18 cellular contexts compared by ENCODE assay signal in genomic region chr20:36538026-36538764, GRCh38. TPM values are rescaled to one million over a fixed set of nuclear protein-coding genes. Genes with fewer than 3 reads are reported as not detected.
DNase-seq lines count a peak whose midpoint lies in the region; ATAC-seq, FAIRE-seq and TF ChIP-seq lines count a peak whose summit lies in the region.
"Had no signal": no experiment of that assay in that cellular context is flagged by ENCODE, and none has a peak within 500 bp of the region (broad histone marks: within the 10 kb centered on the region; RNA-seq: fewer than 3 reads in every experiment).

No MANE protein-coding gene starts in this region.

- DNase-seq in adipocyte (ENCODE audit: low read depth) (peak; percentile 70), coronary artery (ENCODE audit: low spot score) (no peak), lung microvascular endothelial cell (ENCODE audit: low read depth in 2 of 2) (peak; percentile 32 to 76), stromal cell of bone marrow (ENCODE audit: low read depth) (peak; percentile 69), small intestine (no peak), HT-29 (ENCODE audit: low spot score) (no peak)
- DNase-seq in activated T-helper 2 cell treated with anti-CD3 and anti-CD28 coated beads, Interferon-gamma antibody, Interleukin-2, Interleukin-4, amounts not matched to agents 10 μg/mL and 5 μg/mL and 100 μg/mL, durations not matched to agents 14 hours and 24 hours and 36 hours (ENCODE audit: low spot score), result no peak
- DNase-seq: activated CD4-positive, alpha-beta T cell treated with anti-CD3 and anti-CD28 coated beads for 1 hour; activated naive CD4-positive, alpha-beta T cell treated with anti-CD3 and anti-CD28 coated beads, Interleukin-2, amount 10 ng/mL, durations not matched to agents 7 days and 5 days; NCI-H1048; SHP77 treated with DMSO at 0.1 percent for 48 hours had no signal

- WGBS in small intestine, 3 donors, result 82 to 90% (median 87%) methylated on average over 12 of the region's 12 CpGs

- H3K27ac ChIP-seq in coronary artery, result peak overlapping the region; percentile 84 to 99
- peak overlapping the region in 1 of 2 donors; percentile 16 for H3K27ac ChIP-seq in small intestine (ENCODE audit: low read depth in 1 of 2, low read length in 1 of 2)
- H3K27ac ChIP-seq: cardiac muscle cell, parathyroid adenoma had no signal

- H3K4me1 ChIP-seq in adipocyte (ENCODE audit: control insufficient read depth, insufficient read depth, low read length), result peaks cover 33% of the 10 kb centered on the region
- H3K4me1 ChIP-seq in small intestine (ENCODE audit: control insufficient read depth in 2 of 2, insufficient read depth in 1 of 2, low read depth in 1 of 2, low read length in 1 of 2), result peaks cover 0 to 3% of the 10 kb centered on the region in 2 donors

- H3K9me3 ChIP-seq in adipocyte (ENCODE audit: control insufficient read depth, low read length) (no peaks in the 10 kb centered on the region), small intestine (ENCODE audit: control insufficient read depth, low read depth) (no peaks in the 10 kb centered on the region)

- no peak for ATAC-seq in GM21423 (IDR thresholded peaks at IDR 0.05; ENCODE audit: unreplicated experiment)
- ATAC-seq: HCT116 had no signal

- H3K4me3 ChIP-seq in adipocyte (ENCODE audit: low read length), result no peak overlapping the region
- no peak overlapping the region for H3K4me3 ChIP-seq in coronary artery
- H3K4me3 ChIP-seq in small intestine (ENCODE audit: low read depth in 1 of 2, low read length in 2 of 2), result no peak overlapping the region
- H3K4me3 ChIP-seq: cardiac muscle cell had no signal

- no peaks in the 10 kb centered on the region for H3K36me3 Mint-ChIP-seq in activated T-helper 2 cell treated with anti-CD3 and anti-CD28 coated beads, Interferon-gamma antibody, Interleukin-2, Interleukin-4, amounts not matched to agents 10 μg/mL and 5 μg/mL and 100 μg/mL, durations not matched to agents 14 hours and 24 hours and 36 hours (ENCODE audit: low read depth)
- H3K36me3 Mint-ChIP-seq: activated naive CD4-positive, alpha-beta T cell treated with anti-CD3 and anti-CD28 coated beads, Interleukin-2, amount 10 ng/mL, durations not matched to agents 7 days and 5 days had no signal

- no peak for FAIRE-seq in small intestine (lab: Jason Lieb, UNC)
- FAIRE-seq: D721Med, endometrium had no signal

- H3K36me3 ChIP-seq in adipocyte (ENCODE audit: control insufficient read depth, insufficient read depth, low read length, severe bottlenecking) (no peaks in the 10 kb centered on the region), small intestine (ENCODE audit: control insufficient read depth in 2 of 2, insufficient read depth in 2 of 2, low read length in 2 of 2) (no peaks in the 10 kb centered on the region)
- H3K36me3 ChIP-seq: cardiac muscle cell had no signal

- H3K4me1 Mint-ChIP-seq in activated T-helper 2 cell treated with anti-CD3 and anti-CD28 coated beads, Interferon-gamma antibody, Interleukin-2, Interleukin-4, amounts not matched to agents 10 μg/mL and 5 μg/mL and 100 μg/mL, durations not matched to agents 14 hours and 24 hours and 36 hours (ENCODE audit: low read depth), result no peaks in the 10 kb centered on the region
- H3K4me1 Mint-ChIP-seq: activated naive CD4-positive, alpha-beta T cell treated with anti-CD3 and anti-CD28 coated beads, Interleukin-2, amount 10 ng/mL, durations not matched to agents 7 days and 5 days had no signal

- no peak for TF ChIP-seq CTCF in coronary artery (IDR thresholded peaks at IDR 0.05)

- H3K9me3 Mint-ChIP-seq in activated T-helper 2 cell treated with anti-CD3 and anti-CD28 coated beads, Interferon-gamma antibody, Interleukin-2, Interleukin-4, amounts not matched to agents 10 μg/mL and 5 μg/mL and 100 μg/mL, durations not matched to agents 14 hours and 24 hours and 36 hours, result no peaks in the 10 kb centered on the region
- H3K9me3 Mint-ChIP-seq: activated naive CD4-positive, alpha-beta T cell treated with anti-CD3 and anti-CD28 coated beads, Interleukin-2, amount 10 ng/mL, durations not matched to agents 7 days and 5 days; T-helper 2 cell treated with Interferon-gamma antibody and Interleukin-4, amounts not matched to agents 5 μg/mL and 100 μg/mL, for 36 hours had no signal

- H3K27me3 Mint-ChIP-seq in activated T-helper 2 cell treated with anti-CD3 and anti-CD28 coated beads, Interferon-gamma antibody, Interleukin-2, Interleukin-4, amounts not matched to agents 10 μg/mL and 5 μg/mL and 100 μg/mL, durations not matched to agents 14 hours and 24 hours and 36 hours (ENCODE audit: low read depth), result no peaks in the 10 kb centered on the region

- intact Hi-C loops in activated T-helper 2 cell treated with anti-CD3 and anti-CD28 coated beads, Interferon-gamma antibody, Interleukin-2, Interleukin-4, amounts not matched to agents 10 μg/mL and 5 μg/mL and 100 μg/mL, durations not matched to agents 14 hours and 24 hours and 36 hours (cut with micrococcal nuclease), result no loop called here

- H3K4me3 Mint-ChIP-seq in activated T-helper 2 cell treated with anti-CD3 and anti-CD28 coated beads, Interferon-gamma antibody, Interleukin-2, Interleukin-4, amounts not matched to agents 10 μg/mL and 5 μg/mL and 100 μg/mL, durations not matched to agents 14 hours and 24 hours and 36 hours (ENCODE audit: low read depth), result no peak overlapping the region
- H3K4me3 Mint-ChIP-seq: activated naive CD4-positive, alpha-beta T cell treated with anti-CD3 and anti-CD28 coated beads, Interleukin-2, amount 10 ng/mL, durations not matched to agents 7 days and 5 days; T-helper 2 cell treated with Interferon-gamma antibody and Interleukin-4, amounts not matched to agents 5 μg/mL and 100 μg/mL, for 36 hours had no signal

- H3K27ac Mint-ChIP-seq in activated T-helper 2 cell treated with anti-CD3 and anti-CD28 coated beads, Interferon-gamma antibody, Interleukin-2, Interleukin-4, amounts not matched to agents 10 μg/mL and 5 μg/mL and 100 μg/mL, durations not matched to agents 14 hours and 24 hours and 36 hours, result no peak overlapping the region
- H3K27ac Mint-ChIP-seq: T-helper 2 cell treated with Interferon-gamma antibody and Interleukin-4, amounts not matched to agents 5 μg/mL and 100 μg/mL, for 36 hours had no signal

- no peaks in the 10 kb centered on the region for H3K27me3 ChIP-seq in adipocyte (replicated peaks; ENCODE audit: control insufficient read depth, insufficient read depth, low read length)
- H3K27me3 ChIP-seq in small intestine (ENCODE audit: control insufficient read depth in 2 of 2, insufficient read depth in 2 of 2, low read length in 2 of 2), result no peaks in the 10 kb centered on the region
- H3K27me3 ChIP-seq: cardiac muscle cell had no signal

- peak overlapping the region; percentile 37 for H3K9ac ChIP-seq in adipocyte (ENCODE audit: low read length)
- H3K9ac ChIP-seq: parathyroid adenoma had no signal

RNA-seq across cellular contexts. Expression of gene MYL9, which starts 3.1 kb away (rescaled TPM):
- total RNA-seq in lung microvascular endothelial cell, result 0.60 and 1.1 TPM in 2 replicates
- 4.0 and 4.2 TPM in 2 replicates for total RNA-seq in activated T-helper 2 cell treated with anti-CD3 and anti-CD28 coated beads, Interferon-gamma antibody, Interleukin-2, Interleukin-4, amounts not matched to agents 10 μg/mL and 5 μg/mL and 100 μg/mL, durations not matched to agents 14 hours and 24 hours and 36 hours
- polyA plus RNA-seq in small intestine, result 10 to 100 TPM in 2 of 3 donors, 1 to 10 TPM in 1; 7.4 to 91.2 (median 34.6) TPM
- 0.76 TPM in 1 of 2 replicates, not detected in the other for total RNA-seq in HT-29 (2014; rRNA removed; shearing (Covaris generic))

RNA-seq across cellular contexts. Expression of gene TGIF2, which starts 35.2 kb away (rescaled TPM):
- total RNA-seq in lung microvascular endothelial cell, result 15.5 and 22.0 TPM in 2 replicates
- 44.3 and 50.6 TPM in 2 replicates for total RNA-seq in activated T-helper 2 cell treated with anti-CD3 and anti-CD28 coated beads, Interferon-gamma antibody, Interleukin-2, Interleukin-4, amounts not matched to agents 10 μg/mL and 5 μg/mL and 100 μg/mL, durations not matched to agents 14 hours and 24 hours and 36 hours
- polyA plus RNA-seq in small intestine, result 1 to 10 TPM in 2 of 3 donors, under 1 TPM in 1; 0.45 to 8.1 (median 3.0) TPM
- 12.8 and 12.9 TPM in 2 replicates for total RNA-seq in HT-29 (2014; rRNA removed; shearing (Covaris generic))

Comparison
In these comparisons a context has a peak if more than half of its experiments do, and no peak if none do; other contexts are left out.
1. DNase-seq: peak in adipocyte (single experiment), lung microvascular endothelial cell (2 of 2) and stromal cell of bone marrow (single experiment); none in coronary artery (single experiment), activated T-helper 2 cell treated with anti-CD3 and anti-CD28 coated beads, Interferon-gamma antibody, Interleukin-2, Interleukin-4, amounts not matched to agents 10 μg/mL and 5 μg/mL and 100 μg/mL, durations not matched to agents 14 hours and 24 hours and 36 hours (single experiment), small intestine (single experiment) and HT-29 (single experiment).